In the genomic region with DNA sequence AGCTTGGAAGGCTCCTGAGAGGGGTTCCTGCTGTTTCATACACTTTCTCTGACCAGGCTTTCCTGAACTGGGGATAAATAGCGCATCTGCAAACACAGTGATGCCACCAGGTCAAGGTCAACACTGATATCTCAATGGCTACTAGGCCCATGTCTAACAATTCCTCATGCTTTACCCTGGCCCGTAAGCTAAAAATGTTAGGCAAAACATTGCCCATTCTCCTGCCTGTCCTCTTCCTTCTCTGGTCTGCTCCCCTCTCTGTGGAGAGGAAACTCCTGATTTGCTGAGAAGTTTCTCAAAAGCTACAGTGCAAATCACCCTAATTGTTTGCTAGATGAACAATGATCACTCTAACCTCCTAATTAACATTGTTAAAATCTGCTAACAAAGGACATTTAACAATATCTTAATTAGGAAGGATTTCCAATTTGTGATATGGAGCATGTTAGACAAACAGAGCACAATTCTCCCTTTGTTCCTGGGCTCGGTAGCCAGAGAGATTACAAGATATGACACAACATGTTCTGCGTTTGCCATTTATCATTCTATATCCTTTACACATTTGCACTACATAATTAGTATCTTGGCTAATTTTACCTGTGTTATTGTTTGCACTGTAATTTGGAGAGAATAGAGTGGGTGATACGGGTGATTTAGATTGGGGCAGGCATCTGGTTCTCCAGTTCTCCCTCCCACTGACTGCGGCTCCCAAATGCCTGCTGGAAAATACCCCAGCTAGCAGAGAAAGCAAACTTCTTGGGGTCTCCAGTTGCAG, we compare ENCODE assay signal across 13 cellular contexts.
A peak's percentile ranks its signal among the peaks of the same experiment; 100 is the strongest.
DNase-seq lines count a peak whose midpoint lies in the region; ATAC-seq lines count a peak whose summit lies in the region.
"Had no signal": no experiment of that assay in that cellular context is flagged by ENCODE, and none has a peak within 500 bp of the region (broad histone marks: within the 10 kb centered on the region; RNA-seq: fewer than 3 reads in every experiment).

No MANE protein-coding gene starts in this region.

- peak; percentile 31 for ATAC-seq in left colon

- DNase-seq in DMS153 treated with DMSO at 0.1 percent for 48 hours (lab: John Stamatoyannopoulos, UW; ENCODE audit: unreplicated experiment) (peak; percentile 12), DMS153 (lab: John Stamatoyannopoulos, UW) (no peak), NCI-H1048 (lab: John Stamatoyannopoulos, UW) (peak; percentile 3), NCI-H526 treated with DMSO at 0.1 percent for 48 hours (lab: John Stamatoyannopoulos, UW) (peak; percentile 83), left colon (no peak), H4 (ENCODE audit: low spot score) (no peak)
- DNase-seq in activated naive CD4-positive, alpha-beta T cell treated with anti-CD3 and anti-CD28 coated beads, Interleukin-2, amount 10 ng/mL, durations not matched to agents 7 days and 5 days = no peak
- DNase-seq in effector CD8-positive, alpha-beta T cell (lab: John Stamatoyannopoulos, UW) = no peak
- DNase-seq: activated CD4-positive, alpha-beta T cell treated with anti-CD3 and anti-CD28 coated beads, Interleukin-2, amount 10 ng/mL, durations not matched to agents 7 days and 5 days; activated naive CD8-positive, alpha-beta T cell treated with anti-CD3 and anti-CD28 coated beads, Interleukin-2, amount 10 ng/mL, durations not matched to agents 7 days and 5 days; activated T-cell treated with anti-CD3 and anti-CD28 coated beads, Interleukin-2, amount 50 U/mL, for 24 hours; dorsolateral prefrontal cortex; SIG-M5 had no signal

- H3K9me3 Mint-ChIP-seq in activated naive CD4-positive, alpha-beta T cell treated with anti-CD3 and anti-CD28 coated beads, Interleukin-2, amount 10 ng/mL, durations not matched to agents 7 days and 5 days = no peaks in the 10 kb centered on the region
- H3K9me3 Mint-ChIP-seq: activated naive CD8-positive, alpha-beta T cell treated with anti-CD3 and anti-CD28 coated beads, Interleukin-2, amount 10 ng/mL, durations not matched to agents 7 days and 5 days; activated T-cell treated with anti-CD3 and anti-CD28 coated beads, Interleukin-2, amount 50 U/mL, for 24 hours had no signal

- peaks cover 21% of the 10 kb centered on the region for H3K4me1 Mint-ChIP-seq in activated naive CD4-positive, alpha-beta T cell treated with anti-CD3 and anti-CD28 coated beads, Interleukin-2, amount 10 ng/mL, durations not matched to agents 7 days and 5 days

- intact Hi-C loops in left colon (cut with DNase I, micrococcal nuclease) = no loop called here

- H3K27me3 Mint-ChIP-seq in activated naive CD4-positive, alpha-beta T cell treated with anti-CD3 and anti-CD28 coated beads, Interleukin-2, amount 10 ng/mL, durations not matched to agents 7 days and 5 days = no peaks in the 10 kb centered on the region
- H3K27me3 Mint-ChIP-seq: activated CD4-positive, alpha-beta T cell treated with anti-CD3 and anti-CD28 coated beads, Interleukin-2, amount 10 ng/mL, durations not matched to agents 7 days and 5 days; activated naive CD8-positive, alpha-beta T cell treated with anti-CD3 and anti-CD28 coated beads, Interleukin-2, amount 10 ng/mL, durations not matched to agents 7 days and 5 days had no signal

- CTCF ChIA-PET in activated naive CD4-positive, alpha-beta T cell treated with anti-CD3 and anti-CD28 coated beads, Interleukin-2, amount 10 ng/mL, durations not matched to agents 7 days and 5 days (lab: Charles Lee) = interaction anchor here (1.2 kb wide), 1 partner anchor 24 kb away, joined by 3 read pairs; no protein-coding TSS in a partner anchor

- no peaks in the 10 kb centered on the region for H3K36me3 Mint-ChIP-seq in activated naive CD4-positive, alpha-beta T cell treated with anti-CD3 and anti-CD28 coated beads, Interleukin-2, amount 10 ng/mL, durations not matched to agents 7 days and 5 days
- H3K36me3 Mint-ChIP-seq: activated naive CD8-positive, alpha-beta T cell treated with anti-CD3 and anti-CD28 coated beads, Interleukin-2, amount 10 ng/mL, durations not matched to agents 7 days and 5 days had no signal

- H3K4me3 Mint-ChIP-seq in activated naive CD4-positive, alpha-beta T cell treated with anti-CD3 and anti-CD28 coated beads, Interleukin-2, amount 10 ng/mL, durations not matched to agents 7 days and 5 days = no peak overlapping the region
- H3K4me3 Mint-ChIP-seq: activated CD4-positive, alpha-beta T cell treated with anti-CD3 and anti-CD28 coated beads, Interleukin-2, amount 10 ng/mL, durations not matched to agents 7 days and 5 days; activated naive CD8-positive, alpha-beta T cell treated with anti-CD3 and anti-CD28 coated beads, Interleukin-2, amount 10 ng/mL, durations not matched to agents 7 days and 5 days; activated T-cell treated with anti-CD3 and anti-CD28 coated beads, Interleukin-2, amount 50 U/mL, for 24 hours had no signal

- H3K27ac Mint-ChIP-seq in activated naive CD4-positive, alpha-beta T cell treated with anti-CD3 and anti-CD28 coated beads, Interleukin-2, amount 10 ng/mL, durations not matched to agents 7 days and 5 days = no peak overlapping the region
- H3K27ac Mint-ChIP-seq: activated CD4-positive, alpha-beta T cell treated with anti-CD3 and anti-CD28 coated beads, Interleukin-2, amount 10 ng/mL, durations not matched to agents 7 days and 5 days; activated naive CD8-positive, alpha-beta T cell treated with anti-CD3 and anti-CD28 coated beads, Interleukin-2, amount 10 ng/mL, durations not matched to agents 7 days and 5 days; activated T-cell treated with anti-CD3 and anti-CD28 coated beads, Interleukin-2, amount 50 U/mL, for 24 hours had no signal

Comparison
In these comparisons a context has a peak if more than half of its experiments do, and no peak if none do; other contexts are left out.
1. DNase-seq: peak in DMS153 treated with DMSO at 0.1 percent for 48 hours (single experiment), NCI-H1048 (single experiment) and NCI-H526 treated with DMSO at 0.1 percent for 48 hours (single experiment); none in DMS153 (single experiment), left colon (0 of 2), H4 (single experiment), activated naive CD4-positive, alpha-beta T cell treated with anti-CD3 and anti-CD28 coated beads, Interleukin-2, amount 10 ng/mL, durations not matched to agents 7 days and 5 days (single experiment) and effector CD8-positive, alpha-beta T cell (single experiment).